21 cellular contexts compared by ENCODE assay signal in the genomic region with DNA sequence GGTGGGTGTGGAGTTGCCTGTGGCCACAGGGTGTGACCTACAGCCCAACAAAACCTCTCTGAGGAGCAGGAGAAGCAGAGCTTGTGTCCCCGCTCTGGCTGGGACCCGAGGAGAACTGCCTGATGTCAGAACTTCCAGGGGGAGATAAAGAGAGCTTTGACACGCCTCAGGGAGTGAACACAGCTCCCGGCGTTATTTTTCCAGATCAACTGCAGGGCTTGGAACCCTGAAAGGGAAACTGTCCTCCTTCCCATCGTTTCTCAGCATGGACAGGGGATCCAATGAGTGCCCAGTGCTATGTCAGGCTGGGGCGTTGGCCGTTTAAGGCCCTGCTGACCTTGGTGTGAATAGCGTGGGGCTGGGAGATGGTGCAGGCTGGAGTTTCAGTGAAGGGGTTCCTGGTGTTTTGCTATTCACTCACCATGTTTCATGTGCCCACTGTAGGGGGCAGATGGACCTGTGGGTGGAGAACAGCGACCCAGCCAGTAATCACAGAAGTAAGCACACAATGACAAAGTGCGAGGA. TPM values are rescaled to one million over a fixed set of nuclear protein-coding genes. Genes with fewer than 3 reads are reported as not detected.
DNase-seq lines count a peak whose midpoint lies in the region; ATAC-seq, FAIRE-seq and TF ChIP-seq lines count a peak whose summit lies in the region.
"Had no signal": no experiment of that assay in that cellular context is flagged by ENCODE, and none has a peak within 500 bp of the region (broad histone marks: within the 10 kb centered on the region; RNA-seq: fewer than 3 reads in every experiment).

No MANE protein-coding gene starts in this region.

- no peak overlapping the region for H2AFZ ChIP-seq in osteoblast (ENCODE audit: low read length)

- no peak for FAIRE-seq in kidney (lab: Jason Lieb, UNC)
- FAIRE-seq: GM12878 had no signal

- no peak overlapping the region for H3K4me2 ChIP-seq in osteoblast (ENCODE audit: insufficient read depth, low read length)
- H3K4me2 ChIP-seq: BLaER1 treated with 17β-estradiol and CSF1 and Interleukin-3, amounts not matched to agents 10 nM and 100 nM had no signal

- no peak overlapping the region for H3K4me3 Mint-ChIP-seq in Caco-2 (ENCODE audit: unreplicated experiment)
- H3K4me3 Mint-ChIP-seq: B cell; CD8-positive, alpha-beta T cell had no signal

- H3K36me3 Mint-ChIP-seq in Caco-2 (ENCODE audit: insufficient read depth, unreplicated experiment), result no peaks in the 10 kb centered on the region
- H3K36me3 Mint-ChIP-seq: CD8-positive, alpha-beta T cell had no signal

- no peaks in the 10 kb centered on the region for H3K27me3 ChIP-seq in Caco-2 (replicated peaks; ENCODE audit: control insufficient read depth, insufficient read depth, low read length)
- H3K27me3 ChIP-seq in NT2/D1 (ENCODE audit: insufficient read depth, insufficient read length), result no peaks in the 10 kb centered on the region
- H3K27me3 ChIP-seq in osteoblast (ENCODE audit: insufficient read depth, low read length), result no peaks in the 10 kb centered on the region

- CTCF ChIA-PET in Caco-2 (lab: Charles Lee), result no interaction called here

- no peaks in the 10 kb centered on the region for H3K79me2 ChIP-seq in osteoblast (ENCODE audit: insufficient read depth, low read length)

- H3K9me3 ChIP-seq in Caco-2 (no peaks in the 10 kb centered on the region), NT2/D1 (ENCODE audit: insufficient read depth, low read length) (no peaks in the 10 kb centered on the region), kidney (ENCODE audit: control insufficient read depth in 1 of 2, low read length in 2 of 2) (no peaks in the 10 kb centered on the region), osteoblast (ENCODE audit: low read depth, low read length) (no peaks in the 10 kb centered on the region)
- H3K9me3 ChIP-seq: BLaER1 treated with 17β-estradiol and CSF1 and Interleukin-3, amounts not matched to agents 10 nM and 100 nM; HAP-1 had no signal

- H3K27ac Mint-ChIP-seq in Caco-2 (ENCODE audit: unreplicated experiment), result peak overlapping the region; percentile 32
- H3K27ac Mint-ChIP-seq: B cell; CD8-positive, alpha-beta T cell had no signal

- H3K36me3 ChIP-seq in Caco-2 (ENCODE audit: control insufficient read depth, insufficient read depth, low read length), result no peaks in the 10 kb centered on the region
- no peaks in the 10 kb centered on the region for H3K36me3 ChIP-seq in NT2/D1 (ENCODE audit: insufficient read depth, insufficient read length, low read length)
- H3K36me3 ChIP-seq in kidney (ENCODE audit: control insufficient read depth in 1 of 2, insufficient read depth in 2 of 2, low read length in 2 of 2), result no peaks in the 10 kb centered on the region
- no peaks in the 10 kb centered on the region for H3K36me3 ChIP-seq in osteoblast (ENCODE audit: insufficient read depth, low read length)
- H3K36me3 ChIP-seq: BLaER1 treated with 17β-estradiol and CSF1 and Interleukin-3, amounts not matched to agents 10 nM and 100 nM; HAP-1 had no signal

- H3K9me3 Mint-ChIP-seq in Caco-2 (ENCODE audit: unreplicated experiment), result no peaks in the 10 kb centered on the region
- H3K9me3 Mint-ChIP-seq: CD8-positive, alpha-beta T cell had no signal

- intact Hi-C loops in Caco-2 (cut with micrococcal nuclease; ENCODE audit: unreplicated experiment) (no loop called here), kidney (cut with DNase I) (no loop called here)

- no peak for TF ChIP-seq CTCF in Caco-2 (IDR thresholded peaks at IDR 0.05; ENCODE audit: insufficient read depth in 1 of 2, low read depth in 1 of 2, low read length in 1 of 2, severe bottlenecking in 1 of 2, unreplicated experiment in 1 of 2)
- no peak for TF ChIP-seq CTCF in kidney (IDR thresholded peaks at IDR 0.05; ENCODE audit: borderline replicate concordance, extremely low read depth, insufficient read depth)
- TF ChIP-seq CTCF in osteoblast (IDR thresholded peaks at IDR 0.05; ENCODE audit: extremely low read depth, low read depth, low read length), result no peak

- H3K4me3 ChIP-seq in Caco-2 (ENCODE audit: low read depth, low read length), result no peak overlapping the region
- no peak overlapping the region for H3K4me3 ChIP-seq in NT2/D1 (ENCODE audit: insufficient read length, low read depth)
- no peak overlapping the region for H3K4me3 ChIP-seq in kidney (ENCODE audit: low read length in 2 of 2)
- H3K4me3 ChIP-seq in osteoblast (ENCODE audit: insufficient read depth, low read length), result no peak overlapping the region
- H3K4me3 ChIP-seq: BLaER1 treated with 17β-estradiol and CSF1 and Interleukin-3, amounts not matched to agents 10 nM and 100 nM; GM12878; HAP-1 had no signal

- H3K9ac ChIP-seq in NT2/D1 (ENCODE audit: insufficient read length, low read depth) (peak overlapping the region; percentile 23), kidney (ENCODE audit: low read length in 2 of 2) (no peak overlapping the region)
- H3K9ac ChIP-seq: BLaER1 treated with 17β-estradiol and CSF1 and Interleukin-3, amounts not matched to agents 10 nM and 100 nM had no signal

- no peaks in the 10 kb centered on the region for H3K27me3 Mint-ChIP-seq in Caco-2 (ENCODE audit: insufficient read depth, unreplicated experiment)

- H4K20me1 ChIP-seq in osteoblast (ENCODE audit: insufficient read depth, low read length), result no peaks in the 10 kb centered on the region
- H4K20me1 ChIP-seq: BLaER1 treated with 17β-estradiol and CSF1 and Interleukin-3, amounts not matched to agents 10 nM and 100 nM had no signal

- no peak for ATAC-seq in esophagus mucosa
- ATAC-seq in HG03045 (IDR thresholded peaks at IDR 0.05; ENCODE audit: unreplicated experiment), result no peak
- ATAC-seq: CD8-positive, alpha-beta T cell; GM12878 had no signal

- H3K4me1 ChIP-seq in Caco-2, result 0 out of 2 replicates have a peak, but pooled peaks cover 6% of the 10 kb centered on the region
- peaks cover 25% of the 10 kb centered on the region for H3K4me1 ChIP-seq in NT2/D1 (ENCODE audit: insufficient read depth, insufficient read length)
- H3K4me1 ChIP-seq in kidney (ENCODE audit: control insufficient read depth in 1 of 2, insufficient read depth in 1 of 2, low read depth in 1 of 2, low read length in 2 of 2), result peaks cover 0 to 7% of the 10 kb centered on the region in 2 donors
- H3K4me1 ChIP-seq in osteoblast (ENCODE audit: insufficient read depth, low read length), result no peaks in the 10 kb centered on the region

- no peak for DNase-seq in Caco-2
- DNase-seq in NT2/D1 (ENCODE audit: low read depth, low spot score), result no peak
- DNase-seq in kidney, result peak; percentile 57
- peak; percentile 67 for DNase-seq in osteoblast (ENCODE audit: insufficient read length, low spot score, missing footprints)
- no peak for DNase-seq in NCI-H1694 (lab: John Stamatoyannopoulos, UW)
- DNase-seq: CD8-positive, alpha-beta T cell; DMS 273 treated with DMSO at 0.1 percent for 48 hours; DMS53; DND-41; EL; GOT3; IMR-90 had no signal

- POLR2A ChIA-PET in Caco-2 (lab: Charles Lee), result no interaction called here

- peaks cover 7% of the 10 kb centered on the region for H3K4me1 Mint-ChIP-seq in Caco-2 (ENCODE audit: low read depth, unreplicated experiment)
- H3K4me1 Mint-ChIP-seq: B cell had no signal

- no TSS peak for BruUV-seq in Caco-2 (replicated peaks; lab: Mats Ljungman, UMichigan)

- H3K27ac ChIP-seq in kidney (ENCODE audit: low read depth in 2 of 2, low read length in 2 of 2), result no peak overlapping the region
- H3K27ac ChIP-seq in osteoblast (ENCODE audit: low read depth, low read length), result no peak overlapping the region
- H3K27ac ChIP-seq: BLaER1 treated with 17β-estradiol and CSF1 and Interleukin-3, amounts not matched to agents 10 nM and 100 nM; HL-60 had no signal

RNA-seq across cellular contexts. Expression of a gene that starts 22.0 kb away (rescaled TPM):
- total RNA-seq in Caco-2 (2022) (3.7 and 5.4 TPM in 2 replicates), kidney (7.3 TPM), osteoblast (under 0.01 and 0.88 TPM in 2 replicates), esophagus mucosa (1.6 TPM)
- polyA plus RNA-seq in kidney (ENCODE audit: insufficient read depth, low read depth, low replicate concordance), result 48.4 TPM
- total RNA-seq: G401, HT1080, IMR-90 had no signal

Comparison
In these comparisons a context has a peak if more than half of its experiments do, and no peak if none do; other contexts are left out.
1. DNase-seq: peak in kidney (single experiment) and osteoblast (single experiment); none in Caco-2 (0 of 2), NT2/D1 (single experiment) and NCI-H1694 (single experiment).